18 cellular contexts compared by ENCODE assay signal in genomic region chrX:23959781-23960180, GRCh38. TPM values are rescaled to one million over a fixed set of nuclear protein-coding genes. Genes with fewer than 3 reads are reported as not detected.
DNase-seq lines count a peak whose midpoint lies in the region; ATAC-seq lines count a peak whose summit lies in the region.
"Had no signal": no experiment of that assay in that cellular context is flagged by ENCODE, and none has a peak within 500 bp of the region (broad histone marks: within the 10 kb centered on the region; RNA-seq: fewer than 3 reads in every experiment).

No MANE protein-coding gene starts in this region.

- ATAC-seq in HG02870 (IDR thresholded peaks at IDR 0.05; ENCODE audit: unreplicated experiment) (no peak), HG02885 (IDR thresholded peaks at IDR 0.05; ENCODE audit: poor library complexity, unreplicated experiment) (no peak)
- ATAC-seq: right lobe of liver had no signal

- no peaks in the 10 kb centered on the region for H3K9me3 Mint-ChIP-seq in activated naive CD4-positive, alpha-beta T cell treated with anti-CD3 and anti-CD28 coated beads for 36 hours
- H3K9me3 Mint-ChIP-seq in activated naive CD4-positive, alpha-beta T cell treated with anti-CD3 and anti-CD28 coated beads, Interleukin-2, amount 50 U/mL, for 24 hours = no peaks in the 10 kb centered on the region

- no peaks in the 10 kb centered on the region for H3K27me3 Mint-ChIP-seq in activated naive CD4-positive, alpha-beta T cell treated with anti-CD3 and anti-CD28 coated beads for 36 hours (ENCODE audit: low read depth)
- no peaks in the 10 kb centered on the region for H3K27me3 Mint-ChIP-seq in activated naive CD4-positive, alpha-beta T cell treated with anti-CD3 and anti-CD28 coated beads, Interleukin-2, amount 50 U/mL, for 24 hours

- H3K36me3 Mint-ChIP-seq in activated naive CD4-positive, alpha-beta T cell treated with anti-CD3 and anti-CD28 coated beads for 36 hours (ENCODE audit: low read depth) = no peaks in the 10 kb centered on the region
- H3K36me3 Mint-ChIP-seq in activated naive CD4-positive, alpha-beta T cell treated with anti-CD3 and anti-CD28 coated beads, Interleukin-2, amount 50 U/mL, for 24 hours = no peaks in the 10 kb centered on the region

- intact Hi-C loops in activated naive CD4-positive, alpha-beta T cell treated with anti-CD3 and anti-CD28 coated beads for 36 hours (cut with micrococcal nuclease) = loop anchor here (1.0 kb wide), 1 partner anchor 175 kb away; no protein-coding TSS in a partner anchor

- peak overlapping the region; percentile 83 for H3K27ac Mint-ChIP-seq in activated naive CD4-positive, alpha-beta T cell treated with anti-CD3 and anti-CD28 coated beads for 36 hours
- peak overlapping the region; percentile 81 for H3K27ac Mint-ChIP-seq in activated naive CD4-positive, alpha-beta T cell treated with anti-CD3 and anti-CD28 coated beads, Interleukin-2, amount 50 U/mL, for 24 hours

- H3K4me3 Mint-ChIP-seq in activated naive CD4-positive, alpha-beta T cell treated with anti-CD3 and anti-CD28 coated beads for 36 hours = peak overlapping the region; percentile 26
- peak overlapping the region; percentile 23 for H3K4me3 Mint-ChIP-seq in activated naive CD4-positive, alpha-beta T cell treated with anti-CD3 and anti-CD28 coated beads, Interleukin-2, amount 50 U/mL, for 24 hours

- CTCF ChIA-PET in activated naive CD4-positive, alpha-beta T cell treated with anti-CD3 and anti-CD28 coated beads for 36 hours (lab: Charles Lee) = no interaction called here

- DNase-seq in activated naive CD4-positive, alpha-beta T cell treated with anti-CD3 and anti-CD28 coated beads for 36 hours = peak; percentile 58
- no peak for DNase-seq in activated naive CD4-positive, alpha-beta T cell treated with anti-CD3 and anti-CD28 coated beads, Interleukin-2, amount 50 U/mL, for 16 hours
- DNase-seq in NOMO-1 treated with DMSO at 0.1 percent for 48 hours (lab: John Stamatoyannopoulos, UW; ENCODE audit: unreplicated experiment) (peak; percentile 83), putamen (ENCODE audit: low spot score) (peak; percentile 49), NCI-H748 treated with DMSO at 0.1 percent for 48 hours (lab: John Stamatoyannopoulos, UW) (no peak)
- DNase-seq: ACHN; amygdala; Caco-2; erythroblast; islet precursor cell; NCI-H187; right lobe of liver; stimulated activated CD4-positive, alpha-beta T cell treated with anti-CD3 and anti-CD28 coated beads, Interleukin-4, amount 100 ng/mL, for 24 hours had no signal

- peaks cover 12% of the 10 kb centered on the region for H3K4me1 Mint-ChIP-seq in activated naive CD4-positive, alpha-beta T cell treated with anti-CD3 and anti-CD28 coated beads for 36 hours (ENCODE audit: low read depth)
- peaks cover 13% of the 10 kb centered on the region for H3K4me1 Mint-ChIP-seq in activated naive CD4-positive, alpha-beta T cell treated with anti-CD3 and anti-CD28 coated beads, Interleukin-2, amount 50 U/mL, for 24 hours

RNA-seq across cellular contexts. Expression of gene CXorf58, which starts 52.0 kb away (rescaled TPM):
- under 1 TPM in 1 of 2 experiments, not detected in 1; 0.20 TPM for total RNA-seq in activated naive CD4-positive, alpha-beta T cell treated with anti-CD3 and anti-CD28 coated beads for 36 hours
- total RNA-seq: Caco-2, mesenteric fat pad, right lobe of liver, vagina had no signal

RNA-seq across cellular contexts. Expression of gene APOO, which starts 52.0 kb away (rescaled TPM):
- 10 to 100 TPM; 41.3 to 49.5 TPM for total RNA-seq in activated naive CD4-positive, alpha-beta T cell treated with anti-CD3 and anti-CD28 coated beads for 36 hours

Comparison
In these comparisons a context has a peak if more than half of its experiments do, and no peak if none do; other contexts are left out.
1. DNase-seq: peak in activated naive CD4-positive, alpha-beta T cell treated with anti-CD3 and anti-CD28 coated beads for 36 hours (single experiment), NOMO-1 treated with DMSO at 0.1 percent for 48 hours (single experiment) and putamen (single experiment); none in activated naive CD4-positive, alpha-beta T cell treated with anti-CD3 and anti-CD28 coated beads, Interleukin-2, amount 50 U/mL, for 16 hours (single experiment) and NCI-H748 treated with DMSO at 0.1 percent for 48 hours (single experiment).